In the genomic region with DNA sequence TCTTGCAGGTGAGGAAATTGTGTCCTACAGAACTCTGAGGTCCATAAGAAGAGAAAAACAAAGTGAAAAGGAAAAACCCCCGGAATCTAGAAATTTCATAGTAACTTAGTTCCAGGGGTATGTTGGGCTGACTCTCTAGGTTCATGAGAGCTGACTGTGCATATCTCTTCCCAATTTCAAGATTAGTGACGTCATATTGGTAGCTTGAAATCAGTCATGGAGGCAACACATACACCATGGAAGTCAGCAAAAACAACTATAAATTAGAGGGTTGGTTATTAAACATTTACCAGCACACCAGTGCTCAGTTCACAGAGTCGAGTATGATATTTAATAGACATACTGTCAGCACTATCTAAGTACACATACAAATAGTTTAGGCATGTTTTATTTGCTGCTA, we compare ENCODE assay signal across 20 cellular contexts.
"Had no signal": no experiment of that assay in that cellular context is flagged by ENCODE, and none has a peak within 500 bp of the region (broad histone marks: within the 10 kb centered on the region; RNA-seq: fewer than 3 reads in every experiment).

No MANE protein-coding gene starts in this region.

- H3K4me3 ChIP-seq: colonic mucosa, esophagus muscularis mucosa, gastroesophageal sphincter, heart left ventricle, left lung, lower lobe of right lung had no signal

- ATAC-seq: effector memory CD8-positive, alpha-beta T cell; foreskin keratinocyte; gastroesophageal sphincter; heart left ventricle; left cardiac atrium; left lung; left ventricle myocardium superior; lower lobe of right lung had no signal

- H3K27me3 ChIP-seq: colonic mucosa, foreskin keratinocyte had no signal

- H3K4me1 ChIP-seq: colonic mucosa, esophagus muscularis mucosa, foreskin keratinocyte, gastroesophageal sphincter, heart left ventricle, left lung, lower lobe of right lung had no signal

- H3K27ac ChIP-seq: colonic mucosa, esophagus muscularis mucosa, foreskin keratinocyte, gastroesophageal sphincter, heart left ventricle, left lung, lower lobe of right lung had no signal

- H3K9me3 ChIP-seq: colonic mucosa, esophagus muscularis mucosa, gastroesophageal sphincter, heart left ventricle, left lung, lower lobe of right lung had no signal

- H3K36me3 ChIP-seq: colonic mucosa, esophagus muscularis mucosa, gastroesophageal sphincter, heart left ventricle, left lung, lower lobe of right lung had no signal

- FAIRE-seq: endometrium, frontal cortex, islet of Langerhans, keratinocyte had no signal

- DNase-seq: colonic mucosa; cortex of kidney; effector CD8-positive, alpha-beta T cell; effector memory CD8-positive, alpha-beta T cell; endodermal cell; foreskin keratinocyte; heart left ventricle; hippocampal formation; left cardiac atrium; left lung; left ventricle myocardium superior; lower lobe of right lung; mesenchymal stem cell; midbrain had no signal
